In genomic region chr11:96198466-96198808, GRCh38 we compare ENCODE assay signal across 12 cellular contexts.
A peak's percentile ranks its signal among the peaks of the same experiment; 100 is the strongest.
DNase-seq lines count a peak whose midpoint lies in the region; ATAC-seq and TF ChIP-seq lines count a peak whose summit lies in the region.
"Had no signal": no experiment of that assay in that cellular context is flagged by ENCODE, and none has a peak within 500 bp of the region (broad histone marks: within the 10 kb centered on the region; RNA-seq: fewer than 3 reads in every experiment).

No MANE protein-coding gene starts in this region.

- H3K9me3 Mint-ChIP-seq in activated CD4-positive, alpha-beta memory T cell treated with anti-CD3 and anti-CD28 coated beads, Interleukin-2, amount 10 ng/mL, durations not matched to agents 7 days and 5 days: peaks cover 2% of the 10 kb centered on the region

- peak; percentile 34 for ATAC-seq in GM19324 (IDR thresholded peaks at IDR 0.05; ENCODE audit: low FRiP score, unreplicated experiment)
- peak; percentile 20 for ATAC-seq in HG03039 (IDR thresholded peaks at IDR 0.05; ENCODE audit: unreplicated experiment)
- no peak for ATAC-seq in HG03025 (IDR thresholded peaks at IDR 0.05; ENCODE audit: low FRiP score, unreplicated experiment)
- ATAC-seq in omental fat pad (ENCODE audit: low FRiP score): no peak

- peak overlapping the region in 8 of 11 experiments; percentile 30 to 90 (median 52); a peak in 15 of 22 replicates for H3K4me2 ChIP-seq in BLaER1 treated with 17β-estradiol and CSF1 and Interleukin-3, amounts not matched to agents 10 nM and 100 nM
- H3K4me2 ChIP-seq: KMS-11 had no signal

- no peaks in the 10 kb centered on the region for H4K20me1 ChIP-seq in BLaER1 treated with 17β-estradiol and CSF1 and Interleukin-3, amounts not matched to agents 10 nM and 100 nM

- peaks cover 0 to 94% (median 28%) of the 10 kb centered on the region in 10 experiments; a peak in 18 of 20 replicates for H3K4me1 ChIP-seq in BLaER1 treated with 17β-estradiol and CSF1 and Interleukin-3, amounts not matched to agents 10 nM and 100 nM

- H3K36me3 ChIP-seq in BLaER1 treated with 17β-estradiol and CSF1 and Interleukin-3, amounts not matched to agents 10 nM and 100 nM: peaks cover 0 to 31% (median 0%) of the 10 kb centered on the region in 11 experiments; a peak in 4 of 22 replicates

- no peak overlapping the region for H3K4me3 Mint-ChIP-seq in activated CD4-positive, alpha-beta memory T cell treated with anti-CD3 and anti-CD28 coated beads, Interleukin-2, amount 10 ng/mL, durations not matched to agents 7 days and 5 days

- peak overlapping the region; percentile 34 for H3K27ac Mint-ChIP-seq in activated CD4-positive, alpha-beta memory T cell treated with anti-CD3 and anti-CD28 coated beads, Interleukin-2, amount 10 ng/mL, durations not matched to agents 7 days and 5 days

- DNase-seq in activated CD4-positive, alpha-beta memory T cell treated with anti-CD3 and anti-CD28 coated beads, Interleukin-2, amount 10 ng/mL, durations not matched to agents 7 days and 5 days: no peak
- DNase-seq in ecto neural progenitor cell (ENCODE audit: low spot score): no peak
- DNase-seq in foreskin fibroblast: no peak
- no peak for DNase-seq in omental fat pad (ENCODE audit: low spot score)
- DNase-seq: activated CD4-positive, alpha-beta T cell treated with anti-CD3 and anti-CD28 coated beads for 4 hours; central memory CD4-positive, alpha-beta T cell had no signal

- H3K9ac ChIP-seq in BLaER1 treated with 17β-estradiol and CSF1 and Interleukin-3, amounts not matched to agents 10 nM and 100 nM: no peak overlapping the region; a peak in 1 of 22 replicates
- H3K9ac ChIP-seq: KMS-11 had no signal

- H3K9me3 ChIP-seq in BLaER1 treated with 17β-estradiol and CSF1 and Interleukin-3, amounts not matched to agents 10 nM and 100 nM (replicated peaks in 1 of 11): peaks cover 0 to 9% (median 0%) of the 10 kb centered on the region in 11 experiments; a peak in 3 of 22 replicates

- POLR2A ChIA-PET in activated CD4-positive, alpha-beta memory T cell treated with anti-CD3 and anti-CD28 coated beads, Interleukin-2, amount 10 ng/mL, durations not matched to agents 7 days and 5 days (lab: Charles Lee): interaction anchor here (1.0 to 1.3 kb wide), 3 partner anchors 9 to 61 kb away, joined by 3 to 6 read pairs (median 3); no protein-coding TSS in a partner anchor

- no peak overlapping the region; a peak in 1 of 20 replicates for H3K4me3 ChIP-seq in BLaER1 treated with 17β-estradiol and CSF1 and Interleukin-3, amounts not matched to agents 10 nM and 100 nM
- no peak overlapping the region for H3K4me3 ChIP-seq in foreskin fibroblast (ENCODE audit: low read depth in 1 of 2, low read length in 2 of 2)

- no peaks in the 10 kb centered on the region for H3K27me3 ChIP-seq in BLaER1 treated with 17β-estradiol and CSF1 and Interleukin-3, amounts not matched to agents 10 nM and 100 nM

- H3K4me1 Mint-ChIP-seq in activated CD4-positive, alpha-beta memory T cell treated with anti-CD3 and anti-CD28 coated beads, Interleukin-2, amount 10 ng/mL, durations not matched to agents 7 days and 5 days: peaks cover 59% of the 10 kb centered on the region

- no peak for TF ChIP-seq CTCF in foreskin fibroblast (IDR thresholded peaks at IDR 0.05; ENCODE audit: low read depth, low read length)
- no peak for TF ChIP-seq CTCF in omental fat pad (IDR thresholded peaks at IDR 0.05)

- CTCF ChIA-PET in activated CD4-positive, alpha-beta memory T cell treated with anti-CD3 and anti-CD28 coated beads, Interleukin-2, amount 10 ng/mL, durations not matched to agents 7 days and 5 days (lab: Charles Lee): interaction anchor here (0.7 kb wide), 3 partner anchors 81 to 370 kb away, joined by 3 read pairs; no protein-coding TSS in a partner anchor

- H3K27ac ChIP-seq in BLaER1 treated with 17β-estradiol and CSF1 and Interleukin-3, amounts not matched to agents 10 nM and 100 nM: peak overlapping the region in 6 of 11 experiments; percentile 19 to 76 (median 57); a peak in 10 of 22 replicates
- H3K27ac ChIP-seq: C4-2B, KMS-11 had no signal

- peaks cover 33% of the 10 kb centered on the region for H3K36me3 Mint-ChIP-seq in activated CD4-positive, alpha-beta memory T cell treated with anti-CD3 and anti-CD28 coated beads, Interleukin-2, amount 10 ng/mL, durations not matched to agents 7 days and 5 days (ENCODE audit: low read depth)

- H3K27me3 Mint-ChIP-seq in activated CD4-positive, alpha-beta memory T cell treated with anti-CD3 and anti-CD28 coated beads, Interleukin-2, amount 10 ng/mL, durations not matched to agents 7 days and 5 days: no peaks in the 10 kb centered on the region

Comparison
In these comparisons a context has a peak if more than half of its experiments do, and no peak if none do; other contexts are left out.
1. ATAC-seq: peak in GM19324 (single experiment) and HG03039 (single experiment); none in HG03025 (single experiment) and omental fat pad (single experiment).